In the genomic region with DNA sequence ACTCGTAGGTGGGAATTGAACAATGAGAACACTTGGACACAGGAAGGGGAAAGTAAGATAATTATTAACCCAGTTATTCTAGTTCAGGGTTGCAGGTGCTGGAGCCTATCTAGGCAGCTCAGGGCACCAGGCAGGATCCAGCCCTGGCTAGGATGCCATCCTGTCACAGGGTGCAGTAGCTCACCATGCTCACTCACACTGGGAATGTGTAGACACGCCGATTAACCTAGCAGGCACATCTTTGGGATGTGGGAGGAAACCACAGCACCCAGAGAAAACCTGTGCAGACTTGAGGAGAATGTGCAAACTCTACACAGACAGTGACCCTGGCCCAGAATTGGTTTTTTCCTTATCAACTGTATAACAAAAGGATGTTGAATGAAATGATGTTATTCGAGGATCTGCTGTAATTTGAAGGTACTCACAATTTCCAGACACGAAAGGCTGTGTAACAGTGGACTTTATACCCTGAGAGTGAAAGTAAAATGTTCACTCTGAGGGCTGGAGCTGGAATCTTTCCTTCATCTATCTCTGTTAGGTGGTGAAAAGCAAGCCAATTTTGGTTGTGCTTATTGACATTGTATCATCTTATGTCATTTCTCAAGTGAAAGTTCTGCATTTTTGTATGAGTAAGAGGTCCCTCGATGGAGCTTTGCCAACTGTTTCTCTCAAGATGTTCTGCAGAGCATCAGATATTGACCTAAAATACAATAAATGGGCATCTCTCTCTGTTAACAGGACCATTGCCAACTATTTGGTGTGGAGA, we compare ENCODE assay signal across 1 cellular context.
TF ChIP-seq lines count a peak whose summit lies in the region.

No MANE protein-coding gene starts in this region.

TF ChIP-seq in IMR-90, 13 proteins besides CTCF, POLR2A, EP300 and RAD21 (continued from another document):
- TF ChIP-seq, protein P1, sequence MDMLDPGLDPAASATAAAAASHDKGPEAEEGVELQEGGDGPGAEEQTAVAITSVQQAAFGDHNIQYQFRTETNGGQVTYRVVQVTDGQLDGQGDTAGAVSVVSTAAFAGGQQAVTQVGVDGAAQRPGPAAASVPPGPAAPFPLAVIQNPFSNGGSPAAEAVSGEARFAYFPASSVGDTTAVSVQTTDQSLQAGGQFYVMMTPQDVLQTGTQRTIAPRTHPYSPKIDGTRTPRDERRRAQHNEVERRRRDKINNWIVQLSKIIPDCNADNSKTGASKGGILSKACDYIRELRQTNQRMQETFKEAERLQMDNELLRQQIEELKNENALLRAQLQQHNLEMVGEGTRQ (IDR thresholded peaks at IDR 0.05; ENCODE audit: low read depth, low read length), result no peak
- TF ChIP-seq MAFK (IDR thresholded peaks at IDR 0.05; ENCODE audit: low read depth, low read length), result no peak
- TF ChIP-seq RFX5 (IDR thresholded peaks at IDR 0.05; ENCODE audit: low read depth, low read length), result no peak
- TF ChIP-seq, protein P2, sequence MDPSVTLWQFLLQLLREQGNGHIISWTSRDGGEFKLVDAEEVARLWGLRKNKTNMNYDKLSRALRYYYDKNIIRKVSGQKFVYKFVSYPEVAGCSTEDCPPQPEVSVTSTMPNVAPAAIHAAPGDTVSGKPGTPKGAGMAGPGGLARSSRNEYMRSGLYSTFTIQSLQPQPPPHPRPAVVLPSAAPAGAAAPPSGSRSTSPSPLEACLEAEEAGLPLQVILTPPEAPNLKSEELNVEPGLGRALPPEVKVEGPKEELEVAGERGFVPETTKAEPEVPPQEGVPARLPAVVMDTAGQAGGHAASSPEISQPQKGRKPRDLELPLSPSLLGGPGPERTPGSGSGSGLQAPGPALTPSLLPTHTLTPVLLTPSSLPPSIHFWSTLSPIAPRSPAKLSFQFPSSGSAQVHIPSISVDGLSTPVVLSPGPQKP (IDR thresholded peaks at IDR 0.05; ENCODE audit: borderline replicate concordance, low read depth, low read length), result no peak
